Comparison of ENCODE assay signal across 1 cellular context in the genomic region with DNA sequence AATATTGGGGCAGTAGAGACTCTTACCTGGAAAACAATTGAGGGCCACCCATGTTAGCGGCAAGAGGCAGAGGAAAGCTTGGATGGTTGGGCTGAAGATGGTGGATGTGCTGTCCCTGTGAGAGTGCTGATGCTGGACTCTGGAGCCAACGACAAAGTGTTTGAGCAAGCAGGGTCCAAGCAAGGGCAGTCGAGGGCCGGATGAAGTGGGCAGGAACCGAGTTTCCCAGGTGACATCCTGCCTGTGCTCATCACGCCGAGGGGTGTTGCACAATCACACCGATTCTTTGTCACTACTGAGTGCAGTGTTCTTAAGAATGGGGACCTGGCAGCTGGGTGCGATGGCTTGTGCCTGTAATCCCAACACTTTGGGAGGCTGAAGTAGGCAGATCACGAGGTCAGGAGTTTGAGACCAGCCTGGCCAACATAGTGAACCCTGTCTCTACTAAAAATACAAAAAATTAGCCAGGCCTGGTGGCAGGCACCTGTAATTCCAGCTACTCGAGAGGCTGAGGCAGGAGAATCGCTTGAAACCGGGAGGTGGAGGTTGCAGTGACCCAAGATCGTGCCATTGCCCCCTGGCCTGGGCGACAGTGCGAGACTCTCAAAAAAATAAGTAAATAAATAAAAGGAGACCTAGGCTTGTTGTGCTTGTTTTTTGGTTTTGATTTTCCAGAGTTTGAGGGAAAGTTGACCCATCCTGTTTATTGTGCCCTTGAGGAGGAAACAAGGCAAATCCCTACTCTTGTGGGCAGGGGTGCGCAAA.
TF ChIP-seq lines count a peak whose summit lies in the region.

No MANE protein-coding gene starts in this region.

TF ChIP-seq in GM23338, 12 proteins besides CTCF, POLR2A, EP300 and RAD21:
- TF ChIP-seq, protein P1, sequence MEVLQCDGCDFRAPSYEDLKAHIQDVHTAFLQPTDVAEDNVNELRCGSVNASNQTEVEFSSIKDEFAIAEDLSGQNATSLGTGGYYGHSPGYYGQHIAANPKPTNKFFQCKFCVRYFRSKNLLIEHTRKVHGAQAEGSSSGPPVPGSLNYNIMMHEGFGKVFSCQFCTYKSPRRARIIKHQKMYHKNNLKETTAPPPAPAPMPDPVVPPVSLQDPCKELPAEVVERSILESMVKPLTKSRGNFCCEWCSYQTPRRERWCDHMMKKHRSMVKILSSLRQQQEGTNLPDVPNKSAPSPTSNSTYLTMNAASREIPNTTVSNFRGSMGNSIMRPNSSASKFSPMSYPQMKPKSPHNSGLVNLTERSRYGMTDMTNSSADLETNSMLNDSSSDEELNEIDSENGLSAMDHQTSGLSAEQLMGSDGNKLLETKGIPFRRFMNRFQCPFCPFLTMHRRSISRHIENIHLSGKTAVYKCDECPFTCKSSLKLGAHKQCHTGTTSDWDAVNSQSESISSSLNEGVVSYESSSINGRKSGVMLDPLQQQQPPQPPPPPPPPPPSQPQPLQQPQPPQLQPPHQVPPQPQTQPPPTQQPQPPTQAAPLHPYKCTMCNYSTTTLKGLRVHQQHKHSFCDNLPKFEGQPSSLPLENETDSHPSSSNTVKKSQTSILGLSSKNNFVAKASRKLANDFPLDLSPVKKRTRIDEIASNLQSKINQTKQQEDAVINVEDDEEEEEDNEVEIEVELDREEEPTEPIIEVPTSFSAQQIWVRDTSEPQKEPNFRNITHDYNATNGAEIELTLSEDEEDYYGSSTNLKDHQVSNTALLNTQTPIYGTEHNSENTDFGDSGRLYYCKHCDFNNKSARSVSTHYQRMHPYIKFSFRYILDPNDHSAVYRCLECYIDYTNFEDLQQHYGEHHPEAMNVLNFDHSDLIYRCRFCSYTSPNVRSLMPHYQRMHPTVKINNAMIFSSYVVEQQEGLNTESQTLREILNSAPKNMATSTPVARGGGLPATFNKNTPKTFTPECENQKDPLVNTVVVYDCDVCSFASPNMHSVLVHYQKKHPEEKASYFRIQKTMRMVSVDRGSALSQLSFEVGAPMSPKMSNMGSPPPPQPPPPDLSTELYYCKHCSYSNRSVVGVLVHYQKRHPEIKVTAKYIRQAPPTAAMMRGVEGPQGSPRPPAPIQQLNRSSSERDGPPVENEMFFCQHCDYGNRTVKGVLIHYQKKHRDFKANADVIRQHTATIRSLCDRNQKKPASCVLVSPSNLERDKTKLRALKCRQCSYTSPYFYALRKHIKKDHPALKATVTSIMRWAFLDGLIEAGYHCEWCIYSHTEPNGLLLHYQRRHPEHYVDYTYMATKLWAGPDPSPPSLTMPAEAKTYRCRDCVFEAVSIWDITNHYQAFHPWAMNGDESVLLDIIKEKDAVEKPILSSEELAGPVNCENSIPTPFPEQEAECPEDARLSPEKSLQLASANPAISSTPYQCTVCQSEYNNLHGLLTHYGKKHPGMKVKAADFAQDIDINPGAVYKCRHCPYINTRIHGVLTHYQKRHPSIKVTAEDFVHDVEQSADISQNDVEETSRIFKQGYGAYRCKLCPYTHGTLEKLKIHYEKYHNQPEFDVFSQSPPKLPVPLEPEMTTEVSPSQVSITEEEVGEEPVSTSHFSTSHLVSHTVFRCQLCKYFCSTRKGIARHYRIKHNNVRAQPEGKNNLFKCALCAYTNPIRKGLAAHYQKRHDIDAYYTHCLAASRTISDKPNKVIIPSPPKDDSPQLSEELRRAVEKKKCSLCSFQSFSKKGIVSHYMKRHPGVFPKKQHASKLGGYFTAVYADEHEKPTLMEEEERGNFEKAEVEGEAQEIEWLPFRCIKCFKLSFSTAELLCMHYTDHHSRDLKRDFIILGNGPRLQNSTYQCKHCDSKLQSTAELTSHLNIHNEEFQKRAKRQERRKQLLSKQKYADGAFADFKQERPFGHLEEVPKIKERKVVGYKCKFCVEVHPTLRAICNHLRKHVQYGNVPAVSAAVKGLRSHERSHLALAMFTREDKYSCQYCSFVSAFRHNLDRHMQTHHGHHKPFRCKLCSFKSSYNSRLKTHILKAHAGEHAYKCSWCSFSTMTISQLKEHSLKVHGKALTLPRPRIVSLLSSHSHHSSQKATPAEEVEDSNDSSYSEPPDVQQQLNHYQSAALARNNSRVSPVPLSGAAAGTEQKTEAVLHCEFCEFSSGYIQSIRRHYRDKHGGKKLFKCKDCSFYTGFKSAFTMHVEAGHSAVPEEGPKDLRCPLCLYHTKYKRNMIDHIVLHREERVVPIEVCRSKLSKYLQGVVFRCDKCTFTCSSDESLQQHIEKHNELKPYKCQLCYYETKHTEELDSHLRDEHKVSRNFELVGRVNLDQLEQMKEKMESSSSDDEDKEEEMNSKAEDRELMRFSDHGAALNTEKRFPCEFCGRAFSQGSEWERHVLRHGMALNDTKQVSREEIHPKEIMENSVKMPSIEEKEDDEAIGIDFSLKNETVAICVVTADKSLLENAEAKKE (CRISPR knock-in tag; IDR thresholded peaks at IDR 0.05): no peak
- TF ChIP-seq POLR2AphosphoS5 (IDR thresholded peaks at IDR 0.05; ENCODE audit: low read depth): peak; percentile 28; the same call in 1 of the 2 replicates
